8 cellular contexts compared by ENCODE assay signal in the genomic region with DNA sequence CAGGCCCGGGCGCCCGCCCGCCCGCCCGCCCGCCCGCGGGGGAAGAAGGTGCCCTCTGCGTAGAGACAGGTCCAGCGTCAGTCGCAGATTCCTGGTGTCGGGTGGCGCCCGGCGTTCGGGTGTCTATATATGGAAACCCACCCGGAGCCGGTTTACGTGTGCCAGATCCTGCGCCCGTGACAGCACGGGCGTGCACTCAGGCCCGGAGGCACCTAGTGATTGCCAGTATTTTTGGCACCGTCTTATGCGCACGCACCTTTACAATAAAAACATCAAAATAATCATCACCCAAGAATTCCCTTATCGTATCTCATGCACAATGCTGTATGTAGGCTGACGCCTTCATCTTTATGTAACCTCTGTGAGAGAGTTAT. TPM values are rescaled to one million over a fixed set of nuclear protein-coding genes. Genes with fewer than 3 reads are reported as not detected.
A peak's percentile ranks its signal among the peaks of the same experiment; 100 is the strongest.
DNase-seq lines count a peak whose midpoint lies in the region; ATAC-seq, FAIRE-seq and TF ChIP-seq lines count a peak whose summit lies in the region.

No MANE protein-coding gene starts in this region.

- H3K27me3 ChIP-seq in ectodermal cell (ENCODE audit: control insufficient read depth, insufficient read depth, low read length, poor library complexity, severe bottlenecking), result peaks cover 3% of the 10 kb centered on the region
- no peaks in the 10 kb centered on the region for H3K27me3 ChIP-seq in testis

- H3K4me1 ChIP-seq in A549, result peaks cover 8% of the 10 kb centered on the region; the same call in 1 of the 3 replicates
- peaks cover 19% of the 10 kb centered on the region for H3K4me1 ChIP-seq in ectodermal cell (ENCODE audit: control insufficient read depth, insufficient read depth, low read length)
- H3K4me1 ChIP-seq in testis, result peaks cover 28% of the 10 kb centered on the region

- ATAC-seq in A549 (peak in 1 of 2 experiments; percentile 48; a peak in 2 of 6 replicates), GM18508 (IDR thresholded peaks at IDR 0.05; ENCODE audit: insufficient read depth, unreplicated experiment) (peak; percentile 11), HG03354 (IDR thresholded peaks at IDR 0.05; ENCODE audit: poor library complexity, severe bottlenecking, unreplicated experiment) (peak; percentile 27), memory B cell (ENCODE audit: low read depth) (peak; percentile 23)

- no peaks in the 10 kb centered on the region for H3K36me3 ChIP-seq in ectodermal cell (ENCODE audit: control insufficient read depth, insufficient read depth, low read length)
- no peaks in the 10 kb centered on the region for H3K36me3 ChIP-seq in testis (ENCODE audit: low read depth, missing control alignments)

- H3K27ac ChIP-seq in A549 (peak overlapping the region; percentile 81 to 95), ectodermal cell (ENCODE audit: insufficient read depth, low read depth, low read length, poor library complexity, severe bottlenecking) (no peak overlapping the region), testis (peak overlapping the region; percentile 22 to 74)

- WGBS in A549 (ENCODE audit: missing lambda C conversion rate), result 4% methylated on average over 8 of the region's 30 CpGs
- 2 to 3% methylated on average over 30 of the region's 30 CpGs for WGBS in ectodermal cell, 2 experiments
- 1 to 3% methylated on average over 11 to 23 of the region's 30 CpGs for WGBS in testis, 2 donors

- H3K9me3 ChIP-seq in A549 (no peaks in the 10 kb centered on the region), ectodermal cell (ENCODE audit: control insufficient read depth, low read length) (no peaks in the 10 kb centered on the region), testis (no peaks in the 10 kb centered on the region)

- intact Hi-C loops in testis (cut with DNase I; ENCODE audit: low total_unique reads), result no loop called here

- CTCF ChIA-PET in A549 (lab: Yijun Ruan, JAX), result interaction anchor here (1.0 to 2.3 kb wide), 4 partner anchors 9 to 14 kb away, joined by 3 to 8 read pairs (median 4); no protein-coding TSS in a partner anchor

- H3K4me2 ChIP-seq in A549, result peak overlapping the region; percentile 98

- FAIRE-seq in A549 (lab: Jason Lieb, UNC), result no peak

- H3K27ac Mint-ChIP-seq in memory B cell, result peak overlapping the region; percentile 89

- no peak for TF ChIP-seq RAD21 in A549 (conservative IDR thresholded peaks at IDR 0.05 in 1 of 2, IDR thresholded peaks at IDR 0.05 in 1 of 2)

- H3K4me3 Mint-ChIP-seq in memory B cell, result peak overlapping the region; percentile 95

- H3K4me1 Mint-ChIP-seq in memory B cell, result peaks cover 11% of the 10 kb centered on the region

- peak overlapping the region; percentile 93 for H3K4me3 ChIP-seq in A549
- H3K4me3 ChIP-seq in ectodermal cell (ENCODE audit: insufficient read depth, low read depth, low read length), result peak overlapping the region; percentile 74
- H3K4me3 ChIP-seq in testis, result peak overlapping the region; percentile 72 to 78

- POLR2A ChIA-PET in A549 (lab: Yijun Ruan, JAX), result interaction anchor here (0.6 to 2.2 kb wide), 6 partner anchors 9 to 570 kb away, joined by 3 to 11 read pairs (median 5); partner anchors contain the start of genes ANKRD37, CASP3, LRP2BP and PRIMPOL

- H3K9me3 Mint-ChIP-seq in memory B cell, result no peaks in the 10 kb centered on the region

- no peaks in the 10 kb centered on the region for H3K36me3 Mint-ChIP-seq in memory B cell

- DNase-seq in A549 (ENCODE audit: low read depth in 1 of 2, low spot score in 1 of 2), result peak in 1 of 2 experiments; percentile 7
- DNase-seq in T-helper 9 cell, result peak; percentile 12
- DNase-seq in memory B cell (ENCODE audit: low spot score in 2 of 2), result no peak
- peak; percentile 60 for DNase-seq in testis
- no peak for DNase-seq in NCI-H1930 (lab: John Stamatoyannopoulos, UW)

- TF ChIP-seq POLR2A in A549 (IDR thresholded peaks at IDR 0.05; ENCODE audit: low read length), result no peak
- TF ChIP-seq POLR2A in testis (IDR thresholded peaks at IDR 0.05), result no peak

- H3K27me3 Mint-ChIP-seq in memory B cell, result no peaks in the 10 kb centered on the region

- TF ChIP-seq EP300 in A549 (IDR thresholded peaks at IDR 0.05), result no peak

- TF ChIP-seq CTCF in A549 (IDR thresholded peaks at IDR 0.05) (no peak), testis (IDR thresholded peaks at IDR 0.05) (no peak)

TF ChIP-seq in A549, 52 proteins besides CTCF, POLR2A, EP300 and RAD21:
- TF ChIP-seq MAZ (IDR thresholded peaks at IDR 0.05; ENCODE audit: borderline replicate concordance, low read depth, low read length) (no peak), EHF (CRISPR knock-in tag; IDR thresholded peaks at IDR 0.05) (no peak), CHD2 (IDR thresholded peaks at IDR 0.05; ENCODE audit: low read length, partially characterized antibody) (no peak), POLR2AphosphoS2 (conservative IDR thresholded peaks at IDR 0.05; ENCODE audit: low read length) (no peak), HES2 (IDR thresholded peaks at IDR 0.05) (no peak), JUNB (IDR thresholded peaks at IDR 0.05) (no peak), PBX3 (IDR thresholded peaks at IDR 0.05) (no peak), KDM5A (IDR thresholded peaks at IDR 0.05) (no peak), CHD4 (IDR thresholded peaks at IDR 0.05; ENCODE audit: borderline replicate concordance) (no peak), RNF2 (IDR thresholded peaks at IDR 0.05; ENCODE audit: borderline replicate concordance, low read depth) (no peak), RARB (CRISPR knock-in tag; IDR thresholded peaks at IDR 0.05) (no peak), MAFK (IDR thresholded peaks at IDR 0.05; ENCODE audit: partially characterized antibody) (no peak), TP53 (CRISPR knock-in tag; IDR thresholded peaks at IDR 0.05) (no peak), CBX2 (IDR thresholded peaks at IDR 0.05; ENCODE audit: borderline replicate concordance, low read depth) (no peak), GATA3 (IDR thresholded peaks at IDR 0.05; ENCODE audit: borderline replicate concordance) (no peak), RCOR1 (IDR thresholded peaks at IDR 0.05; ENCODE audit: low read depth, low read length) (no peak), RFX5 (IDR thresholded peaks at IDR 0.05) (no peak), HOXB5 (CRISPR knock-in tag; IDR thresholded peaks at IDR 0.05) (no peak), PHF8 (IDR thresholded peaks at IDR 0.05; ENCODE audit: borderline replicate concordance, low read depth) (no peak)
- TF ChIP-seq, protein P1, sequence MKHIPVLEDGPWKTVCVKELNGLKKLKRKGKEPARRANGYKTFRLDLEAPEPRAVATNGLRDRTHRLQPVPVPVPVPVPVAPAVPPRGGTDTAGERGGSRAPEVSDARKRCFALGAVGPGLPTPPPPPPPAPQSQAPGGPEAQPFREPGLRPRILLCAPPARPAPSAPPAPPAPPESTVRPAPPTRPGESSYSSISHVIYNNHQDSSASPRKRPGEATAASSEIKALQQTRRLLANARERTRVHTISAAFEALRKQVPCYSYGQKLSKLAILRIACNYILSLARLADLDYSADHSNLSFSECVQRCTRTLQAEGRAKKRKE (CRISPR knock-in tag; IDR thresholded peaks at IDR 0.05; ENCODE audit: low read depth), result no peak

RNA-seq across cellular contexts. Expression of gene SLC25A4, which starts 0.5 kb away (rescaled TPM):
- polyA plus RNA-seq in A549 (2011; rRNA removed) (14.0 and 16.9 TPM in 2 replicates), A549 (2017; fragmentation: RNase III; extraction: RNeasy Plus Mini Kit Qiagen cat#74134 plus additional on column Dnase treatment) (15.3 to 16.6 TPM (median 15.4 TPM) in 3 replicates), testis (ENCODE audit: insufficient read depth, low read depth, low replicate concordance) (58.7 TPM)
- polyA plus RNA-seq in A549 (2012; cell fraction: cytosol; rRNA removed), result 16.1 and 16.6 TPM in 2 replicates
- polyA plus RNA-seq in A549 (2012; cell fraction: nucleus; rRNA removed), result 14.6 and 16.5 TPM in 2 replicates
- polyA minus RNA-seq in A549 (2011; rRNA and poly(A)+ RNA removed), result 8.4 and 9.2 TPM in 2 replicates
- 26.9 TPM for polyA plus RNA-seq in ectodermal cell (2013, experiment 1 of 4)
- polyA plus RNA-seq in ectodermal cell (2013, experiment 2 of 4), result 29.4 TPM
- polyA plus RNA-seq in ectodermal cell (2013, experiment 3 of 4), result 24.4 TPM
- polyA plus RNA-seq in ectodermal cell (2013, experiment 4 of 4), result 29.3 TPM
- total RNA-seq in testis, result 100 to 1,000 TPM in 1 of 2 donors, 10 to 100 TPM in 1; 60.5 to 104 TPM

Comparison
In these comparisons a context has a peak if more than half of its experiments do, and no peak if none do; other contexts are left out.
1. DNase-seq: peak in T-helper 9 cell (single experiment) and testis (single experiment); none in memory B cell (0 of 2) and NCI-H1930 (0 of 2).
2. Peak in every context shown above with its lines, with median percentiles within 50 percentile points of each other: H3K4me3 ChIP-seq.